8 cellular contexts compared by ENCODE assay signal in the genomic region with DNA sequence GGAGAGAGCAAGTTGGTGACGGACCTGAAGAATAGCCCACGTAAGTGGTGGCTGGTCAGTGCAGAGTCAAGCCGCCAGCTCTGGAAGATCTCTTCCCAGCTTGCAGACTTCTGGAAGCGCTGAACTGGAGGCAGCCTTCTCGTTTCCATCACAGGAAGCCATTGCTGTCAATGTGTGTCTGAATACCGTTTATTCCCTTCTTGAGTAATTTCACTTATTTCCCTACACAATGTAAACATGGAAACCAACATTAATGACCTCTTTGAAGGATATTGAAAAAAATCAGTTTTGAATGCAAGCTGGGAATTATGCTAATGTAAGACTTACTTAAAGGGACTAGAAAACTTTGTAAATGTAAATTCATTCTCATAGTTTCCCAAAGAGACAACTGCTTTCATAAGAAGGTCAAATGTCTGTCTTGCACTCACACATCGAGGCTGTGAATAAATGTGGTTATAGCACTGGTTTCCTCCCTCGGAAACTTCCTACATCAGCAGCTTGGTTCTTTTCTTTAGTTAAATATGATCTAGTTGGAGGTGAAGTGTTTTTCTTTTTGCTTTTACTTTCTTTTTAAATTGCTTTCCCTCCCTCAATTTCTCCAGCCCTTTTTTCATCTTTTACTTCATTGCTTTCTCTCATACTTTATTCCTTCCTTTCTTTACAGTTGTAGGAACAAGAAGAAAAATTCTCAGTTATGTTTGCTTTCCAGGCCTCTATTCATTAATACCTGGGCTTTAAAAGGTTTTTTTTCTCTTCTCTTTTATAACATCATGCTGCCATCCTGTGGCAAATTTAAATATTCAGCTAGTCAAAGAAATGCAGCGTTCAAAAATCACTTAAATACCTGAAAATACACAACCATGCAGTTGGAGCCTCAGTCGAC.
DNase-seq lines count a peak whose midpoint lies in the region; ATAC-seq and TF ChIP-seq lines count a peak whose summit lies in the region.

No MANE protein-coding gene starts in this region.

- H3K36me3 ChIP-seq in left lung: no peaks in the 10 kb centered on the region

- peak; percentile 46 to 64 for ATAC-seq in activated CD4-positive, CD25-positive, alpha-beta regulatory T cell treated with anti-CD3 and anti-CD28 coated beads, Interleukin-2, amount 50 U/mL, for 24 hours
- peak; percentile 35 for ATAC-seq in HG02852 (IDR thresholded peaks at IDR 0.05; ENCODE audit: unreplicated experiment)
- ATAC-seq in activated CD8-positive, alpha-beta T cell treated with anti-CD3 and anti-CD28 coated beads for 36 hours: peak; percentile 69
- ATAC-seq in left lung: peak; percentile 32
- ATAC-seq in GM19328 (IDR thresholded peaks at IDR 0.05; ENCODE audit: unreplicated experiment): no peak
- ATAC-seq in HG02759 (IDR thresholded peaks at IDR 0.05; ENCODE audit: unreplicated experiment): no peak

- H3K27me3 Mint-ChIP-seq in activated CD8-positive, alpha-beta T cell treated with anti-CD3 and anti-CD28 coated beads for 36 hours: no peaks in the 10 kb centered on the region

- H3K4me1 Mint-ChIP-seq in activated CD8-positive, alpha-beta T cell treated with anti-CD3 and anti-CD28 coated beads for 36 hours (ENCODE audit: low read depth): peaks cover 71% of the 10 kb centered on the region

- POLR2A ChIA-PET in activated CD8-positive, alpha-beta T cell treated with anti-CD3 and anti-CD28 coated beads for 36 hours (lab: Charles Lee): interaction anchor here (0.9 to 2.2 kb wide), 7 partner anchors 12 to 259 kb away, joined by 3 to 8 read pairs (median 5); no protein-coding TSS in a partner anchor

- CTCF ChIA-PET in activated CD8-positive, alpha-beta T cell treated with anti-CD3 and anti-CD28 coated beads for 36 hours (lab: Charles Lee): interaction anchor here (0.8 to 3.2 kb wide), 35 partner anchors 8 to 293 kb away, joined by 3 to 80 read pairs (median 4); a partner anchor contains a TSS

- peak overlapping the region in 1 of 2 donors; percentile 57 for H3K27ac ChIP-seq in left lung

- no peaks in the 10 kb centered on the region for H3K27me3 ChIP-seq in left lung

- intact Hi-C loops in activated CD8-positive, alpha-beta T cell treated with anti-CD3 and anti-CD28 coated beads for 36 hours (cut with micrococcal nuclease): loop anchor here (1.0 to 5.0 kb wide), 5 partner anchors 34 to 268 kb away; no protein-coding TSS in a partner anchor
- intact Hi-C loops in left lung (cut with DNase I): loop anchor here in 1 of 2 donors (10.0 kb wide), 1 partner anchor 270 kb away; no protein-coding TSS in a partner anchor

- H3K4me3 Mint-ChIP-seq in activated CD8-positive, alpha-beta T cell treated with anti-CD3 and anti-CD28 coated beads for 36 hours: peak overlapping the region; percentile 70

- H3K36me3 Mint-ChIP-seq in activated CD8-positive, alpha-beta T cell treated with anti-CD3 and anti-CD28 coated beads for 36 hours (ENCODE audit: low read depth): peaks cover 4% of the 10 kb centered on the region

- no peak for DNase-seq in activated CD4-positive, CD25-positive, alpha-beta regulatory T cell treated with anti-CD3 and anti-CD28 coated beads, Interleukin-2, amount 50 U/mL, for 72 hours
- DNase-seq in activated CD8-positive, alpha-beta T cell treated with anti-CD3 and anti-CD28 coated beads for 36 hours: peak; percentile 64
- DNase-seq in left lung: no peak
- DNase-seq in NK-92 (lab: John Stamatoyannopoulos, UW; ENCODE audit: unreplicated experiment): no peak

- peak overlapping the region; percentile 94 for H3K27ac Mint-ChIP-seq in activated CD8-positive, alpha-beta T cell treated with anti-CD3 and anti-CD28 coated beads for 36 hours

- peak; percentile 82 for TF ChIP-seq CTCF in activated CD8-positive, alpha-beta T cell treated with anti-CD3 and anti-CD28 coated beads for 36 hours (IDR thresholded peaks at IDR 0.05)
- TF ChIP-seq CTCF in left lung (IDR thresholded peaks at IDR 0.05): peak in 1 of 2 donors; percentile 14

- no peaks in the 10 kb centered on the region for H3K9me3 Mint-ChIP-seq in activated CD8-positive, alpha-beta T cell treated with anti-CD3 and anti-CD28 coated beads for 36 hours

- H3K4me1 ChIP-seq in left lung: peaks cover 0 to 17% of the 10 kb centered on the region in 2 donors

- no peaks in the 10 kb centered on the region for H3K9me3 ChIP-seq in left lung

- H3K4me3 ChIP-seq in left lung: no peak overlapping the region

Comparison
In these comparisons a context has a peak if more than half of its experiments do, and no peak if none do; other contexts are left out.
1. ATAC-seq: peak in activated CD4-positive, CD25-positive, alpha-beta regulatory T cell treated with anti-CD3 and anti-CD28 coated beads, Interleukin-2, amount 50 U/mL, for 24 hours (2 of 2), HG02852 (single experiment), activated CD8-positive, alpha-beta T cell treated with anti-CD3 and anti-CD28 coated beads for 36 hours (single experiment) and left lung (single experiment); none in GM19328 (single experiment) and HG02759 (single experiment).